ENCODE assay signal across 9 cellular contexts in genomic region chr19:17739121-17739875, GRCh38. TPM values are rescaled to one million over a fixed set of nuclear protein-coding genes. Genes with fewer than 3 reads are reported as not detected.
DNase-seq lines count a peak whose midpoint lies in the region; ATAC-seq and TF ChIP-seq lines count a peak whose summit lies in the region.
"Had no signal": no experiment of that assay in that cellular context is flagged by ENCODE, and none has a peak within 500 bp of the region (broad histone marks: within the 10 kb centered on the region; RNA-seq: fewer than 3 reads in every experiment).

No MANE protein-coding gene starts in this region.

- no peaks in the 10 kb centered on the region for H4K20me1 ChIP-seq in OCI-LY1 (ENCODE audit: insufficient read depth, low read length)

- H3K27me3 ChIP-seq in H7 (ENCODE audit: control insufficient read depth, insufficient read depth, low read length) (no peaks in the 10 kb centered on the region), OCI-LY1 (ENCODE audit: insufficient read depth, low read length) (no peaks in the 10 kb centered on the region)

- no peak overlapping the region for H3K4me2 ChIP-seq in OCI-LY1 (ENCODE audit: low read length)

- peaks cover 20% of the 10 kb centered on the region for H3K4me1 ChIP-seq in OCI-LY1 (ENCODE audit: insufficient read depth, low read length, severe bottlenecking)

- H2AFZ ChIP-seq in OCI-LY1 (ENCODE audit: low read length): no peak overlapping the region

- peak overlapping the region; percentile 79 for H3K27ac ChIP-seq in OCI-LY1 (ENCODE audit: low read depth, low read length, poor library complexity, severe bottlenecking)

- DNase-seq in COLO668 (lab: John Stamatoyannopoulos, UW; ENCODE audit: unreplicated experiment) (peak; percentile 21), H7 (peak; percentile 77), EL (no peak), DMS79 (lab: John Stamatoyannopoulos, UW) (no peak)
- DNase-seq: activated T-cell treated with anti-CD3 and anti-CD28 coated beads, Interleukin-2, amount 50 U/mL, for 4 hours had no signal

- no peak overlapping the region for H3K4me3 ChIP-seq in H7 (ENCODE audit: insufficient read depth, low read depth, low read length)
- no peak overlapping the region for H3K4me3 ChIP-seq in OCI-LY1 (ENCODE audit: low read depth, low read length, poor library complexity, severe bottlenecking)
- H3K4me3 ChIP-seq in iPS-18c (ENCODE audit: insufficient read depth, low read depth, low read length): 0 out of 2 replicates have a peak overlapping the region, but pooled peaks have one; percentile 9

- no peaks in the 10 kb centered on the region for H3K79me2 ChIP-seq in OCI-LY1 (ENCODE audit: insufficient read depth, low read length)

- peaks cover 3% of the 10 kb centered on the region for H3K36me3 ChIP-seq in H7 (replicated peaks; ENCODE audit: control insufficient read depth, insufficient read depth, low read length)
- H3K36me3 ChIP-seq in OCI-LY1 (ENCODE audit: insufficient read depth, low read length): peaks cover 17% of the 10 kb centered on the region

- H3K9me3 ChIP-seq in OCI-LY1 (ENCODE audit: low read length) (peaks cover 8% of the 10 kb centered on the region; the same call in 1 of the 2 replicates), iPS-18c (ENCODE audit: control insufficient read depth, insufficient read depth, low read length) (no peaks in the 10 kb centered on the region)

- ATAC-seq in HG03457 (IDR thresholded peaks at IDR 0.05; ENCODE audit: unreplicated experiment): no peak
- ATAC-seq in GM18867 (IDR thresholded peaks at IDR 0.05; ENCODE audit: unreplicated experiment): no peak
- ATAC-seq: activated T-cell treated with anti-CD3 and anti-CD28 coated beads, Interleukin-2, amount 50 U/mL, for 4 hours had no signal

- no peaks in the 10 kb centered on the region for H3F3A ChIP-seq in OCI-LY1 (ENCODE audit: insufficient read depth, low read length)

- H3K9me2 ChIP-seq in OCI-LY1 (ENCODE audit: low read depth, low read length): no peaks in the 10 kb centered on the region

- no peak for TF ChIP-seq CTCF in OCI-LY1 (IDR thresholded peaks at IDR 0.05; ENCODE audit: low read length)

- H3K9ac ChIP-seq in OCI-LY1 (ENCODE audit: low read length): no peak overlapping the region; the same call in 1 of the 2 replicates

RNA-seq across cellular contexts. Expression of gene FCHO1, which starts 12.0 kb away (rescaled TPM):
- total RNA-seq in H7 (2014; rRNA removed; shearing (Covaris generic)): 21.6 and 21.7 TPM in 2 replicates

RNA-seq across cellular contexts. Expression of gene MAP1S, which starts 20.0 kb away (rescaled TPM):
- 27.1 and 28.0 TPM in 2 replicates for total RNA-seq in H7 (2014; rRNA removed; shearing (Covaris generic))

RNA-seq across cellular contexts. Expression of gene UNC13A, which starts 51.1 kb away (rescaled TPM):
- 6.6 and 8.8 TPM in 2 replicates for total RNA-seq in H7 (2014; rRNA removed; shearing (Covaris generic))

RNA-seq across cellular contexts. Expression of gene B3GNT3, which starts 55.6 kb away (rescaled TPM):
- 0.73 and 1.7 TPM in 2 replicates for total RNA-seq in H7 (2014; rRNA removed; shearing (Covaris generic))

Comparison
In these comparisons a context has a peak if more than half of its experiments do, and no peak if none do; other contexts are left out.
1. DNase-seq: peak in COLO668 (single experiment) and H7 (single experiment); none in EL (single experiment) and DMS79 (single experiment).